ENCODE assay signal across 26 cellular contexts in genomic region chr12:19836456-19836855, GRCh38.
"Had no signal": no experiment of that assay in that cellular context is flagged by ENCODE, and none has a peak within 500 bp of the region (broad histone marks: within the 10 kb centered on the region; RNA-seq: fewer than 3 reads in every experiment).

No MANE protein-coding gene starts in this region.

- H3K4me3 ChIP-seq: stomach, suprapubic skin, thoracic aorta, thyroid gland, tibial nerve, transverse colon, upper lobe of left lung, upper lobe of right lung, uterus, vagina had no signal

- H3K27ac ChIP-seq: stomach, suprapubic skin, testis, thoracic aorta, thyroid gland, tibial nerve, transverse colon, upper lobe of left lung, upper lobe of right lung, uterus, vagina had no signal

- H3K9me3 ChIP-seq: suprapubic skin, testis, thoracic aorta, thyroid gland, tibial nerve, transverse colon, upper lobe of left lung, upper lobe of right lung, uterus, vagina had no signal

- H3K36me3 ChIP-seq: stomach, suprapubic skin, thoracic aorta, thyroid gland, tibial nerve, transverse colon, upper lobe of left lung, upper lobe of right lung, uterus, vagina had no signal

- ATAC-seq: stimulated activated effector memory CD8-positive, alpha-beta T cell treated with anti-CD3 and anti-CD28 coated beads, Interleukin-12 subunit alpha, Interleukin-12 subunit beta, amount 100 ng/mL, for 72 hours; stimulated activated memory B cell treated with anti-CD40 and anti-IgM and Interleukin-4, amounts not matched to agents 10 μg/mL and 1 μg/mL and 100 μg/mL, for 72 hours; stimulated activated naive B cell treated with anti-CD40 and anti-IgM and Interleukin-4, amounts not matched to agents 10 μg/mL and 1 μg/mL and 100 μg/mL, for 72 hours; stimulated activated naive CD8-positive, alpha-beta T cell treated with anti-CD3 and anti-CD28 coated beads, Interleukin-15, amount 100 ng/mL, for 72 hours; stimulated activated naive CD8-positive, alpha-beta T cell treated with anti-CD3 and anti-CD28 coated beads, Interleukin-15, Interleukin-2, amounts not matched to agents 100 U/mL and 50 U/mL, for 24 hours; upper lobe of right lung had no signal

- H3K4me1 ChIP-seq: stomach, suprapubic skin, testis, thyroid gland, tibial nerve, transverse colon, upper lobe of left lung, upper lobe of right lung, vagina had no signal

- H3K27me3 ChIP-seq: stomach, suprapubic skin, testis, thyroid gland, tibial nerve, transverse colon, upper lobe of left lung, upper lobe of right lung, uterus, vagina had no signal

- DNase-seq: stimulated activated CD4-positive, alpha-beta T cell treated with anti-CD3 and anti-CD28 coated beads, Interleukin-2, amount 100 ng/mL, for 48 hours; stimulated activated CD4-positive, alpha-beta T cell treated with anti-CD3 and anti-CD28 coated beads, Interleukin-4, amount 100 ng/mL, for 1 hour; stimulated activated CD4-positive, alpha-beta T cell treated with anti-CD3 and anti-CD28 coated beads, Interleukin-4, amount 100 ng/mL, for 24 hours; stimulated activated CD4-positive, alpha-beta T cell treated with anti-CD3 and anti-CD28 coated beads, Interleukin-4, amount 100 ng/mL, for 4 hours; stimulated activated CD8-positive, alpha-beta memory T cell treated with anti-CD3 and anti-CD28 coated beads, Interleukin-4, amount 100 ng/mL, for 48 hours; stimulated activated naive B cell treated with anti-CD40 and anti-IgM and Interleukin-4, amounts not matched to agents 10 μg/mL and 1 μg/mL and 100 μg/mL, for 72 hours; stimulated activated naive CD4-positive, alpha-beta T cell; stimulated activated naive CD4-positive, alpha-beta T cell treated with Interleukin-2 at 50 U/mL for 16 hours; stimulated activated naive CD8-positive, alpha-beta T cell treated with anti-CD3 and anti-CD28 coated beads, Interleukin-15, amount 100 ng/mL, for 72 hours; stimulated activated naive CD8-positive, alpha-beta T cell treated with anti-CD3 and anti-CD28 coated beads, Interleukin-15, Interleukin-2, amounts not matched to agents 100 U/mL and 50 U/mL, for 24 hours; stomach; substantia nigra; testis; thyroid gland; transverse colon; trophoblast cell; upper lobe of right lung; uterus had no signal

- FAIRE-seq: urothelium cell line had no signal
